ENCODE assay signal across 1 cellular context in the genomic region with DNA sequence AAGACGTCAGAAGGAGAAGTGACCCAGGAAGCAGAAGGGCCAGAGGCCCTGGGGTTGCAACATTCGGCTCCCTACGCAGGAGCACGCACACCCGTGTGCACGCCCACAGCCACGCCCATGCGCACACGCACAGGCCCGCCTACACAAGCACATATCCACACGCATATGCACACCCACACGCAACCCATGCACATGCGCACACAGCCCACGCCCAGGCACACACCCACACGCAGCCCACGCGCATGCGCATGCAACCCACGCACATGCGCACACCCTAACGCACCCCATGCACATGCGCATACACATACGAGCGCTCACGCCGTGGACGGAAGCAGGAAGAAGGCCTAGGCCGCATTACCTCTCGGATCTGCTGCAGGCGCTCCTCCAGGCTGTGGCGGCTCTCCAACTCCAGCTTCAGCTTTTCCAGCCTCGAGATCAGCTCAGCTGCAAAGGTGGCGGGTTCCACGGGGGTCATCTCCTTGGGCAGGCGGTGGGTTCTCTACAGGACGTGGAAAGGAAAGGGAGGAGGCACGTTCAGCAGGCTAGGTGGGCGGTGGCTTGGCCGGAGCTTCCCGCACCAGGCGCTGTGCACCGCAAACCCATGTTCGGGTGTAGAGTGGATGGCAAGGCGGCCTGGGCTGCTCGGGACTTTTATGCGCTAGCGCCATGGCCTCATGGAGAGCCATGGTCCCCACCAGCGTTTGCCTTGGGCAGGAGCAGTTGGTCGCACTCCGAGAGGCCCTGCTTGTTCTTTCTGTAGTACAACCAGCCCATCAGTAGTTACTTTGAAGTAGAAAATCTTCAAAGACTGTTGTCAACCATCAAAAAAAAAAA.
TF ChIP-seq lines count a peak whose summit lies in the region.

No MANE protein-coding gene starts in this region.

TF ChIP-seq in K562, 482 proteins besides CTCF, POLR2A, EP300 and RAD21 (continues in another document):
- no peak for TF ChIP-seq ZEB2 (IDR thresholded peaks at IDR 0.05)
- no peak for TF ChIP-seq ERF (CRISPR knock-in tag; IDR thresholded peaks at IDR 0.05)
- TF ChIP-seq CTBP1 (IDR thresholded peaks at IDR 0.05; ENCODE audit: borderline replicate concordance) = no peak
- TF ChIP-seq RBM14 (IDR thresholded peaks at IDR 0.05; ENCODE audit: borderline replicate concordance, insufficient read depth, low read depth, low read length) = no peak
- no peak for TF ChIP-seq PHF21A (IDR thresholded peaks at IDR 0.05; ENCODE audit: borderline replicate concordance, low read depth)
- TF ChIP-seq, protein P1, sequence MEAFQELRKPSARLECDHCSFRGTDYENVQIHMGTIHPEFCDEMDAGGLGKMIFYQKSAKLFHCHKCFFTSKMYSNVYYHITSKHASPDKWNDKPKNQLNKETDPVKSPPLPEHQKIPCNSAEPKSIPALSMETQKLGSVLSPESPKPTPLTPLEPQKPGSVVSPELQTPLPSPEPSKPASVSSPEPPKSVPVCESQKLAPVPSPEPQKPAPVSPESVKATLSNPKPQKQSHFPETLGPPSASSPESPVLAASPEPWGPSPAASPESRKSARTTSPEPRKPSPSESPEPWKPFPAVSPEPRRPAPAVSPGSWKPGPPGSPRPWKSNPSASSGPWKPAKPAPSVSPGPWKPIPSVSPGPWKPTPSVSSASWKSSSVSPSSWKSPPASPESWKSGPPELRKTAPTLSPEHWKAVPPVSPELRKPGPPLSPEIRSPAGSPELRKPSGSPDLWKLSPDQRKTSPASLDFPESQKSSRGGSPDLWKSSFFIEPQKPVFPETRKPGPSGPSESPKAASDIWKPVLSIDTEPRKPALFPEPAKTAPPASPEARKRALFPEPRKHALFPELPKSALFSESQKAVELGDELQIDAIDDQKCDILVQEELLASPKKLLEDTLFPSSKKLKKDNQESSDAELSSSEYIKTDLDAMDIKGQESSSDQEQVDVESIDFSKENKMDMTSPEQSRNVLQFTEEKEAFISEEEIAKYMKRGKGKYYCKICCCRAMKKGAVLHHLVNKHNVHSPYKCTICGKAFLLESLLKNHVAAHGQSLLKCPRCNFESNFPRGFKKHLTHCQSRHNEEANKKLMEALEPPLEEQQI (IDR thresholded peaks at IDR 0.05) = no peak
- TF ChIP-seq RBM39 (optimal IDR thresholded peaks at IDR 0.05; ENCODE audit: low read depth, low read length) = no peak
- TF ChIP-seq, protein P2, sequence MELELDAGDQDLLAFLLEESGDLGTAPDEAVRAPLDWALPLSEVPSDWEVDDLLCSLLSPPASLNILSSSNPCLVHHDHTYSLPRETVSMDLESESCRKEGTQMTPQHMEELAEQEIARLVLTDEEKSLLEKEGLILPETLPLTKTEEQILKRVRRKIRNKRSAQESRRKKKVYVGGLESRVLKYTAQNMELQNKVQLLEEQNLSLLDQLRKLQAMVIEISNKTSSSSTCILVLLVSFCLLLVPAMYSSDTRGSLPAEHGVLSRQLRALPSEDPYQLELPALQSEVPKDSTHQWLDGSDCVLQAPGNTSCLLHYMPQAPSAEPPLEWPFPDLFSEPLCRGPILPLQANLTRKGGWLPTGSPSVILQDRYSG (tag; conservative IDR thresholded peaks at IDR 0.05; ENCODE audit: low read depth) = no peak
- no peak for TF ChIP-seq COPS2 (conservative IDR thresholded peaks at IDR 0.05)
- no peak for TF ChIP-seq ATF1 (CRISPR knock-in tag; IDR thresholded peaks at IDR 0.05)
- peak; percentile 70 for TF ChIP-seq ATF1 (tag; IDR thresholded peaks at IDR 0.05)
- no peak for TF ChIP-seq LEF1 (IDR thresholded peaks at IDR 0.05)
- TF ChIP-seq HNRNPL (IDR thresholded peaks at IDR 0.05; ENCODE audit: low read depth, low read length) = no peak
- 0 out of 2 replicates have a peak, but pooled peaks have one; percentile 22 for TF ChIP-seq POLR2AphosphoS5 (IDR thresholded peaks at IDR 0.05; ENCODE audit: control insufficient read depth, insufficient read depth, low read depth, low read length)
- TF ChIP-seq, protein P3, sequence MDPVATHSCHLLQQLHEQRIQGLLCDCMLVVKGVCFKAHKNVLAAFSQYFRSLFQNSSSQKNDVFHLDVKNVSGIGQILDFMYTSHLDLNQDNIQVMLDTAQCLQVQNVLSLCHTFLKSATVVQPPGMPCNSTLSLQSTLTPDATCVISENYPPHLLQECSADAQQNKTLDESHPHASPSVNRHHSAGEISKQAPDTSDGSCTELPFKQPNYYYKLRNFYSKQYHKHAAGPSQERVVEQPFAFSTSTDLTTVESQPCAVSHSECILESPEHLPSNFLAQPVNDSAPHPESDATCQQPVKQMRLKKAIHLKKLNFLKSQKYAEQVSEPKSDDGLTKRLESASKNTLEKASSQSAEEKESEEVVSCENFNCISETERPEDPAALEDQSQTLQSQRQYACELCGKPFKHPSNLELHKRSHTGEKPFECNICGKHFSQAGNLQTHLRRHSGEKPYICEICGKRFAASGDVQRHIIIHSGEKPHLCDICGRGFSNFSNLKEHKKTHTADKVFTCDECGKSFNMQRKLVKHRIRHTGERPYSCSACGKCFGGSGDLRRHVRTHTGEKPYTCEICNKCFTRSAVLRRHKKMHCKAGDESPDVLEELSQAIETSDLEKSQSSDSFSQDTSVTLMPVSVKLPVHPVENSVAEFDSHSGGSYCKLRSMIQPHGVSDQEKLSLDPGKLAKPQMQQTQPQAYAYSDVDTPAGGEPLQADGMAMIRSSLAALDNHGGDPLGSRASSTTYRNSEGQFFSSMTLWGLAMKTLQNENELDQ (CRISPR knock-in tag; IDR thresholded peaks at IDR 0.05; ENCODE audit: borderline replicate concordance) = no peak
- TF ChIP-seq, protein P4, sequence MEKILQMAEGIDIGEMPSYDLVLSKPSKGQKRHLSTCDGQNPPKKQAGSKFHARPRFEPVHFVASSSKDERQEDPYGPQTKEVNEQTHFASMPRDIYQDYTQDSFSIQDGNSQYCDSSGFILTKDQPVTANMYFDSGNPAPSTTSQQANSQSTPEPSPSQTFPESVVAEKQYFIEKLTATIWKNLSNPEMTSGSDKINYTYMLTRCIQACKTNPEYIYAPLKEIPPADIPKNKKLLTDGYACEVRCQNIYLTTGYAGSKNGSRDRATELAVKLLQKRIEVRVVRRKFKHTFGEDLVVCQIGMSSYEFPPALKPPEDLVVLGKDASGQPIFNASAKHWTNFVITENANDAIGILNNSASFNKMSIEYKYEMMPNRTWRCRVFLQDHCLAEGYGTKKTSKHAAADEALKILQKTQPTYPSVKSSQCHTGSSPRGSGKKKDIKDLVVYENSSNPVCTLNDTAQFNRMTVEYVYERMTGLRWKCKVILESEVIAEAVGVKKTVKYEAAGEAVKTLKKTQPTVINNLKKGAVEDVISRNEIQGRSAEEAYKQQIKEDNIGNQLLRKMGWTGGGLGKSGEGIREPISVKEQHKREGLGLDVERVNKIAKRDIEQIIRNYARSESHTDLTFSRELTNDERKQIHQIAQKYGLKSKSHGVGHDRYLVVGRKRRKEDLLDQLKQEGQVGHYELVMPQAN (IDR thresholded peaks at IDR 0.05; ENCODE audit: borderline replicate concordance) = peak; percentile 58; the same call in 1 of the 2 replicates
- TF ChIP-seq, protein P5, sequence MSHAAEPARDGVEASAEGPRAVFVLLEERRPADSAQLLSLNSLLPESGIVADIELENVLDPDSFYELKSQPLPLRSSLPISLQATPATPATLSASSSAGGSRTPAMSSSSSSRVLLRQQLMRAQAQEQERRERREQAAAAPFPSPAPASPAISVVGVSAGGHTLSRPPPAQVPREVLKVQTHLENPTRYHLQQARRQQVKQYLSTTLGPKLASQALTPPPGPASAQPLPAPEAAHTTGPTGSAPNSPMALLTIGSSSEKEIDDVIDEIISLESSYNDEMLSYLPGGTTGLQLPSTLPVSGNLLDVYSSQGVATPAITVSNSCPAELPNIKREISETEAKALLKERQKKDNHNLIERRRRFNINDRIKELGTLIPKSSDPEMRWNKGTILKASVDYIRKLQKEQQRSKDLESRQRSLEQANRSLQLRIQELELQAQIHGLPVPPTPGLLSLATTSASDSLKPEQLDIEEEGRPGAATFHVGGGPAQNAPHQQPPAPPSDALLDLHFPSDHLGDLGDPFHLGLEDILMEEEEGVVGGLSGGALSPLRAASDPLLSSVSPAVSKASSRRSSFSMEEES (CRISPR knock-in tag; IDR thresholded peaks at IDR 0.05) = no peak
- no peak for TF ChIP-seq TCF7L2 (IDR thresholded peaks at IDR 0.05; ENCODE audit: low read depth, low read length)
- TF ChIP-seq, protein P6, sequence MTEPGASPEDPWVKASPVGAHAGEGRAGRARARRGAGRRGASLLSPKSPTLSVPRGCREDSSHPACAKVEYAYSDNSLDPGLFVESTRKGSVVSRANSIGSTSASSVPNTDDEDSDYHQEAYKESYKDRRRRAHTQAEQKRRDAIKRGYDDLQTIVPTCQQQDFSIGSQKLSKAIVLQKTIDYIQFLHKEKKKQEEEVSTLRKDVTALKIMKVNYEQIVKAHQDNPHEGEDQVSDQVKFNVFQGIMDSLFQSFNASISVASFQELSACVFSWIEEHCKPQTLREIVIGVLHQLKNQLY (CRISPR knock-in tag; conservative IDR thresholded peaks at IDR 0.05) = no peak
- no peak for TF ChIP-seq STAT5A (IDR thresholded peaks at IDR 0.05; ENCODE audit: borderline replicate concordance, low read length)
- no peak for TF ChIP-seq ZNF561 (CRISPR knock-in tag; conservative IDR thresholded peaks at IDR 0.05)
- no peak for TF ChIP-seq ESRRA (IDR thresholded peaks at IDR 0.05; ENCODE audit: borderline replicate concordance, low read depth)
- TF ChIP-seq, protein P7, sequence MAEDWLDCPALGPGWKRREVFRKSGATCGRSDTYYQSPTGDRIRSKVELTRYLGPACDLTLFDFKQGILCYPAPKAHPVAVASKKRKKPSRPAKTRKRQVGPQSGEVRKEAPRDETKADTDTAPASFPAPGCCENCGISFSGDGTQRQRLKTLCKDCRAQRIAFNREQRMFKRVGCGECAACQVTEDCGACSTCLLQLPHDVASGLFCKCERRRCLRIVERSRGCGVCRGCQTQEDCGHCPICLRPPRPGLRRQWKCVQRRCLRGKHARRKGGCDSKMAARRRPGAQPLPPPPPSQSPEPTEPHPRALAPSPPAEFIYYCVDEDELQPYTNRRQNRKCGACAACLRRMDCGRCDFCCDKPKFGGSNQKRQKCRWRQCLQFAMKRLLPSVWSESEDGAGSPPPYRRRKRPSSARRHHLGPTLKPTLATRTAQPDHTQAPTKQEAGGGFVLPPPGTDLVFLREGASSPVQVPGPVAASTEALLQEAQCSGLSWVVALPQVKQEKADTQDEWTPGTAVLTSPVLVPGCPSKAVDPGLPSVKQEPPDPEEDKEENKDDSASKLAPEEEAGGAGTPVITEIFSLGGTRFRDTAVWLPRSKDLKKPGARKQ (CRISPR knock-in tag; IDR thresholded peaks at IDR 0.05) = no peak
- TF ChIP-seq, protein P8, sequence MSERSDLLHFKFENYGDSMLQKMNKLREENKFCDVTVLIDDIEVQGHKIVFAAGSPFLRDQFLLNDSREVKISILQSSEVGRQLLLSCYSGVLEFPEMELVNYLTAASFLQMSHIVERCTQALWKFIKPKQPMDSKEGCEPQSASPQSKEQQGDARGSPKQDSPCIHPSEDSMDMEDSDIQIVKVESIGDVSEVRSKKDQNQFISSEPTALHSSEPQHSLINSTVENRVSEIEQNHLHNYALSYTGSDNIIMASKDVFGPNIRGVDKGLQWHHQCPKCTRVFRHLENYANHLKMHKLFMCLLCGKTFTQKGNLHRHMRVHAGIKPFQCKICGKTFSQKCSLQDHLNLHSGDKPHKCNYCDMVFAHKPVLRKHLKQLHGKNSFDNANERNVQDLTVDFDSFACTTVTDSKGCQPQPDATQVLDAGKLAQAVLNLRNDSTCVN (CRISPR knock-in tag; IDR thresholded peaks at IDR 0.05) = no peak
- TF ChIP-seq ZFP30 (CRISPR knock-in tag; IDR thresholded peaks at IDR 0.05; ENCODE audit: borderline replicate concordance) = no peak
- TF ChIP-seq CBX8 (IDR thresholded peaks at IDR 0.05; ENCODE audit: borderline replicate concordance, extremely low read depth, low read depth, low read length, poor library complexity, severe bottlenecking) = no peak
- peak; percentile 34 for TF ChIP-seq CREB1 (IDR thresholded peaks at IDR 0.05)
- no peak for TF ChIP-seq CREB1 (CRISPR knock-in tag; IDR thresholded peaks at IDR 0.05)
- no peak for TF ChIP-seq DNMT1 (IDR thresholded peaks at IDR 0.05)
- no peak for TF ChIP-seq ZNF445 (CRISPR knock-in tag; IDR thresholded peaks at IDR 0.05; ENCODE audit: low read depth)
- TF ChIP-seq, protein P9, sequence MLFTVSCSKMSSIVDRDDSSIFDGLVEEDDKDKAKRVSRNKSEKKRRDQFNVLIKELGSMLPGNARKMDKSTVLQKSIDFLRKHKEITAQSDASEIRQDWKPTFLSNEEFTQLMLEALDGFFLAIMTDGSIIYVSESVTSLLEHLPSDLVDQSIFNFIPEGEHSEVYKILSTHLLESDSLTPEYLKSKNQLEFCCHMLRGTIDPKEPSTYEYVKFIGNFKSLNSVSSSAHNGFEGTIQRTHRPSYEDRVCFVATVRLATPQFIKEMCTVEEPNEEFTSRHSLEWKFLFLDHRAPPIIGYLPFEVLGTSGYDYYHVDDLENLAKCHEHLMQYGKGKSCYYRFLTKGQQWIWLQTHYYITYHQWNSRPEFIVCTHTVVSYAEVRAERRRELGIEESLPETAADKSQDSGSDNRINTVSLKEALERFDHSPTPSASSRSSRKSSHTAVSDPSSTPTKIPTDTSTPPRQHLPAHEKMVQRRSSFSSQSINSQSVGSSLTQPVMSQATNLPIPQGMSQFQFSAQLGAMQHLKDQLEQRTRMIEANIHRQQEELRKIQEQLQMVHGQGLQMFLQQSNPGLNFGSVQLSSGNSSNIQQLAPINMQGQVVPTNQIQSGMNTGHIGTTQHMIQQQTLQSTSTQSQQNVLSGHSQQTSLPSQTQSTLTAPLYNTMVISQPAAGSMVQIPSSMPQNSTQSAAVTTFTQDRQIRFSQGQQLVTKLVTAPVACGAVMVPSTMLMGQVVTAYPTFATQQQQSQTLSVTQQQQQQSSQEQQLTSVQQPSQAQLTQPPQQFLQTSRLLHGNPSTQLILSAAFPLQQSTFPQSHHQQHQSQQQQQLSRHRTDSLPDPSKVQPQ (CRISPR knock-in tag; IDR thresholded peaks at IDR 0.05; ENCODE audit: borderline replicate concordance) = no peak
- no peak for TF ChIP-seq PML (IDR thresholded peaks at IDR 0.05; ENCODE audit: low read length)
- TF ChIP-seq TRIM28 (IDR thresholded peaks at IDR 0.05) = no peak
- no peak for TF ChIP-seq GTF2E2 (tag; IDR thresholded peaks at IDR 0.05)
- no peak for TF ChIP-seq WHSC1 (IDR thresholded peaks at IDR 0.05; ENCODE audit: low read length)
- TF ChIP-seq, protein P10, sequence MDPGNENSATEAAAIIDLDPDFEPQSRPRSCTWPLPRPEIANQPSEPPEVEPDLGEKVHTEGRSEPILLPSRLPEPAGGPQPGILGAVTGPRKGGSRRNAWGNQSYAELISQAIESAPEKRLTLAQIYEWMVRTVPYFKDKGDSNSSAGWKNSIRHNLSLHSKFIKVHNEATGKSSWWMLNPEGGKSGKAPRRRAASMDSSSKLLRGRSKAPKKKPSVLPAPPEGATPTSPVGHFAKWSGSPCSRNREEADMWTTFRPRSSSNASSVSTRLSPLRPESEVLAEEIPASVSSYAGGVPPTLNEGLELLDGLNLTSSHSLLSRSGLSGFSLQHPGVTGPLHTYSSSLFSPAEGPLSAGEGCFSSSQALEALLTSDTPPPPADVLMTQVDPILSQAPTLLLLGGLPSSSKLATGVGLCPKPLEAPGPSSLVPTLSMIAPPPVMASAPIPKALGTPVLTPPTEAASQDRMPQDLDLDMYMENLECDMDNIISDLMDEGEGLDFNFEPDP (CRISPR knock-in tag; IDR thresholded peaks at IDR 0.05) = no peak
- TF ChIP-seq ZBTB17 (CRISPR knock-in tag; IDR thresholded peaks at IDR 0.05) = no peak
- no peak for TF ChIP-seq LCOR (CRISPR knock-in tag; IDR thresholded peaks at IDR 0.05)
